ENCODE assay signal across 10 cellular contexts in the genomic region with DNA sequence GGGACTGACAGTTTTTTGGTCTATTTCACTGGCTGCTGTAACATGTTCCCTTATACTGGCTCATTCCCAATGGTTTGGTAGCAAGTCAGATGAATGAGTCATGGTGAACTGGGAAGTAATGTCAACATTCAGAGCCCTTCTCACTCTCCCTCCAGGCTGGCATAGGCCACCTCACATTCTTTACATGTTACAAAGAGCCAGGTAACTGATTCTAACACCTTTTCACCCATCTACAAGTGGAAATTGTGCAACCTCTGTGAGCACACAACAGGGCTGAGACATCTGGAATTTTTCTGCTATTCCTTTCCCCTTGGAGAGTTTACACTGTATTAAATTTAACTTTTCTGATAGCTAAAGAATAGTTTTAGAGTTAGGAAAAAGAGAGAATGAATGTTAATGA.
DNase-seq lines count a peak whose midpoint lies in the region; ATAC-seq, FAIRE-seq and TF ChIP-seq lines count a peak whose summit lies in the region.
"Had no signal": no experiment of that assay in that cellular context is flagged by ENCODE, and none has a peak within 500 bp of the region (broad histone marks: within the 10 kb centered on the region; RNA-seq: fewer than 3 reads in every experiment).

No MANE protein-coding gene starts in this region.

- FAIRE-seq in H54 (lab: Jason Lieb, UNC): peak; percentile 98

- ATAC-seq in foreskin keratinocyte (peak; percentile 97), gastrocnemius medialis (peak; percentile 85 to 87), GM19023 (IDR thresholded peaks at IDR 0.05; ENCODE audit: unreplicated experiment) (no peak), GM19452 (IDR thresholded peaks at IDR 0.05; ENCODE audit: unreplicated experiment) (no peak)

- peak; percentile 69 for DNase-seq in H54 (ENCODE audit: insufficient read length, low spot score)
- DNase-seq in SJSA1 (ENCODE audit: low read depth in 1 of 2, low spot score in 2 of 2): peak; percentile 73 to 82
- DNase-seq in foreskin keratinocyte: peak; percentile 99
- DNase-seq in gastrocnemius medialis: peak; percentile 2 to 11
- no peak for DNase-seq in midbrain (lab: John Stamatoyannopoulos, UW)
- no peak for DNase-seq in foreskin melanocyte
- DNase-seq: activated naive CD4-positive, alpha-beta T cell treated with Interleukin-2 at 50 U/mL for 16 hours; NCI-H2171 treated with DMSO at 0.1 percent for 48 hours had no signal

- in situ Hi-C loops in gastrocnemius medialis (cut with MboI; ENCODE audit: low sequenced_read_pairs in 4 of 4): no loop called here

- H3K27me3 ChIP-seq in SJSA1 (replicated peaks) (no peaks in the 10 kb centered on the region), foreskin keratinocyte (no peaks in the 10 kb centered on the region), gastrocnemius medialis (no peaks in the 10 kb centered on the region)

- H3K9me3 ChIP-seq in SJSA1 (replicated peaks) (no peaks in the 10 kb centered on the region), gastrocnemius medialis (no peaks in the 10 kb centered on the region)

- TF ChIP-seq CTCF in foreskin keratinocyte (conservative IDR thresholded peaks at IDR 0.05) (no peak), gastrocnemius medialis (IDR thresholded peaks at IDR 0.05 in 4 of 5, conservative IDR thresholded peaks at IDR 0.05 in 1 of 5) (no peak)

- intact Hi-C loops in gastrocnemius medialis (cut with DNase I; ENCODE audit: low total_unique reads): no loop called here

- H3K4me3 ChIP-seq in SJSA1: no peak overlapping the region
- no peak overlapping the region for H3K4me3 ChIP-seq in gastrocnemius medialis

- H3K27ac ChIP-seq in SJSA1 (peak overlapping the region; percentile 68), foreskin keratinocyte (no peak overlapping the region), gastrocnemius medialis (no peak overlapping the region)

- H3K4me1 ChIP-seq in SJSA1 (replicated peaks) (peaks cover 14% of the 10 kb centered on the region), foreskin keratinocyte (peaks cover 20% of the 10 kb centered on the region), gastrocnemius medialis (peaks cover 0 to 6% of the 10 kb centered on the region in 2 donors)

- no peak for TF ChIP-seq POLR2A in H54 (IDR thresholded peaks at IDR 0.05; ENCODE audit: low read depth, low read length)
- TF ChIP-seq POLR2A in gastrocnemius medialis (IDR thresholded peaks at IDR 0.05): no peak

- H3K36me3 ChIP-seq in SJSA1 (no peaks in the 10 kb centered on the region), gastrocnemius medialis (no peaks in the 10 kb centered on the region)

Comparison
In these comparisons a context has a peak if more than half of its experiments do, and no peak if none do; other contexts are left out.
1. DNase-seq: peak in H54 (single experiment), SJSA1 (2 of 2), foreskin keratinocyte (2 of 2) and gastrocnemius medialis (2 of 2); none in midbrain (single experiment) and foreskin melanocyte (single experiment).
2. ATAC-seq: peak in foreskin keratinocyte (single experiment) and gastrocnemius medialis (2 of 2); none in GM19023 (single experiment) and GM19452 (single experiment).